24 cellular contexts compared by ENCODE assay signal in the genomic region with DNA sequence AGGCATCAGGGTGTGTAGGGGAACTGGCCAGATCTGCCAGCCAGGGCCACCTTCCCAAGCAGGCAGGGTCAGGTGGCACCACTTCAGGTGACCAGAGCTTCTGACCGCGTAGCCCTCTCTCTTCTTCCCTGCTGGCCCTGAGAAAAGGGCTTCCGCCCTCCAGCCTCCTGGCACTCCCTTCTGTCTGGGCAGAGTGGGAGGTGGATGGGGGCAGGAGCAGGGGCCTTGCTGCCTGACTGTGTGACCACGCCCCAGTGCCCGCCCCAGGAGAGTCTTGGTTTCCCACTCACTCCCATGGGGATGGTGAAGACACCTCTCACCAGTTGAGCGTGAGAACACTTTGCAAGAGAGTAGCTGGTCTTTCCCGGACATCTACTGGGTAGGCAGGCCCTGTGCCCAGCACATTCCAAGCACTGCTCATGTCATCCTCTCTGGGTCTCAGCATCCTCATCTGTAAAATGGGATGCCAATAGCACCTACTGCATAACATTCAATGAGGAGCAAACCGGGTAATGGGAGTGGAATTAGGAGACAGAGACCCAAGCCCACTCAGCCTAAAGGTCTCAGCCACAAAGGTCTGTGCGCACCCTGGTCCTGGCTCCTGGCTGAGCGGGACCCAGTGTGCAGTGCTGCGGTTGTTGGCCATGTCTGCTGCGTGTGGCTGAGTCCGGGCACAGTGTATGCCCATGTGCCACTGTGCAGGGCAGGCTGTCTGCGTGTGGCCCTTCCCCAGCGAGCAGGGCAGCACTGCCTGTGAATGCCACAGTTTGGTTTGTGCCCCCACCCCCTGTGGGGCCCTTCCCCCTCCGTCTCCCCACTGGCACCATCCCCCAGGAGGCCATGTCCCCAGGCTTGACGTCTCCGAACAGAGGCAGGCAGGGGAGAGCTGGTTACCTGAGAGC.
"Had no signal": no experiment of that assay in that cellular context is flagged by ENCODE, and none has a peak within 500 bp of the region (broad histone marks: within the 10 kb centered on the region; RNA-seq: fewer than 3 reads in every experiment).

No MANE protein-coding gene starts in this region.

- H3K27me3 Mint-ChIP-seq: activated naive CD4-positive, alpha-beta T cell treated with anti-CD3 and anti-CD28 coated beads, Interleukin-2, amount 50 U/mL, for 24 hours had no signal

- H3K9me3 Mint-ChIP-seq: activated naive CD4-positive, alpha-beta T cell treated with anti-CD3 and anti-CD28 coated beads, Interleukin-2, amount 50 U/mL, for 24 hours; central memory CD8-positive, alpha-beta T cell had no signal

- H3K4me1 Mint-ChIP-seq: activated naive CD4-positive, alpha-beta T cell treated with anti-CD3 and anti-CD28 coated beads, Interleukin-2, amount 50 U/mL, for 24 hours had no signal

- DNase-seq: activated CD4-positive, alpha-beta T cell treated with anti-CD3 and anti-CD28 coated beads for 48 hours; activated CD4-positive, alpha-beta T cell treated with anti-CD3 and anti-CD28 coated beads, Interleukin-2, amount 50 U/mL, for 4 hours; activated CD4-positive, CD25-positive, alpha-beta regulatory T cell treated with anti-CD3 and anti-CD28 coated beads, Interleukin-2, amount 50 U/mL, for 72 hours; activated CD8-positive, alpha-beta memory T cell treated with anti-CD3 and anti-CD28 coated beads, Interleukin-2, amount 50 U/mL, for 48 hours; activated CD8-positive, alpha-beta T cell treated with anti-CD3 and anti-CD28 coated beads, Interleukin-2, amount 10 ng/mL, durations not matched to agents 7 days and 5 days; activated naive CD4-positive, alpha-beta T cell; activated T-cell treated with anti-CD3 and anti-CD28 coated beads, Interleukin-2, amount 50 U/mL, for 1 hour; amniotic stem cell; Kasumi-1; NCI-H1048; NCI-H146; NCI-H187 treated with DMSO at 0.1 percent for 48 hours; NCI-H2081 treated with DMSO at 0.1 percent for 48 hours; NCI-H446; NCI-H524; SHP77 treated with DMSO at 0.1 percent for 48 hours; T-helper 17 cell; T-helper 9 cell had no signal

- H3K27ac Mint-ChIP-seq: activated CD8-positive, alpha-beta T cell treated with anti-CD3 and anti-CD28 coated beads, Interleukin-2, amount 10 ng/mL, durations not matched to agents 7 days and 5 days; activated naive CD4-positive, alpha-beta T cell treated with anti-CD3 and anti-CD28 coated beads, Interleukin-2, amount 50 U/mL, for 24 hours; WTC11 had no signal

- ATAC-seq: activated CD8-positive, alpha-beta T cell treated with anti-CD3 and anti-CD28 coated beads, Interleukin-2, amount 10 ng/mL, durations not matched to agents 7 days and 5 days; T-helper 17 cell; WTC11 had no signal

- FAIRE-seq: astrocyte, RCC 7860 had no signal

- H3K4me3 Mint-ChIP-seq: activated CD8-positive, alpha-beta T cell treated with anti-CD3 and anti-CD28 coated beads, Interleukin-2, amount 10 ng/mL, durations not matched to agents 7 days and 5 days; activated naive CD4-positive, alpha-beta T cell treated with anti-CD3 and anti-CD28 coated beads, Interleukin-2, amount 50 U/mL, for 24 hours; brain; central memory CD8-positive, alpha-beta T cell; T-helper 17 cell; WTC11 had no signal
